In genomic region chr5:127321465-127321864, GRCh38 we compare ENCODE assay signal across 20 cellular contexts. TPM values are rescaled to one million over a fixed set of nuclear protein-coding genes. Genes with fewer than 3 reads are reported as not detected.
"Had no signal": no experiment of that assay in that cellular context is flagged by ENCODE, and none has a peak within 500 bp of the region (broad histone marks: within the 10 kb centered on the region; RNA-seq: fewer than 3 reads in every experiment).

No MANE protein-coding gene starts in this region.

- H3K4me3 Mint-ChIP-seq: naive thymus-derived CD4-positive, alpha-beta T cell; neural crest cell had no signal

- H2AFZ ChIP-seq: hepatocyte had no signal

- H3K27ac ChIP-seq: hepatocyte, tibial artery, upper lobe of right lung, vagina had no signal

- ATAC-seq: left cardiac atrium; left ventricle myocardium superior; naive thymus-derived CD4-positive, alpha-beta T cell; sciatic nerve; upper lobe of right lung had no signal

- H3K9me3 Mint-ChIP-seq: naive thymus-derived CD4-positive, alpha-beta T cell had no signal

- H3K4me1 ChIP-seq: tibial artery, upper lobe of right lung, vagina had no signal

- H3K4me3 ChIP-seq: dorsolateral prefrontal cortex, hepatocyte, tibial artery, upper lobe of right lung, vagina had no signal

- H3K36me3 Mint-ChIP-seq: naive thymus-derived CD4-positive, alpha-beta T cell had no signal

- H3K79me2 ChIP-seq: hepatocyte had no signal

- H3K27me3 ChIP-seq: dorsolateral prefrontal cortex, hepatocyte, tibial artery, upper lobe of right lung, vagina had no signal

- H3K9me3 ChIP-seq: tibial artery, upper lobe of right lung, vagina had no signal

- H3K4me2 ChIP-seq: hepatocyte had no signal

- H3K27ac Mint-ChIP-seq: naive thymus-derived CD4-positive, alpha-beta T cell had no signal

- DNase-seq: cortex of kidney; dorsolateral prefrontal cortex; effector CD8-positive, alpha-beta T cell; foreskin melanocyte; head of caudate nucleus; kidney; left cardiac atrium; left ventricle myocardium superior; mesendoderm; naive thymus-derived CD4-positive, alpha-beta T cell; posterior cingulate gyrus; stimulated activated CD4-positive, alpha-beta T cell treated with anti-CD3 and anti-CD28 coated beads, Interleukin-2, amount 100 ng/mL, for 24 hours; stimulated activated CD4-positive, alpha-beta T cell treated with anti-CD3 and anti-CD28 coated beads, Interleukin-4, amount 100 ng/mL, for 4 hours; stimulated activated naive CD4-positive, alpha-beta T cell treated with Interleukin-2 at 50 U/mL for 16 hours; tibial artery; upper lobe of right lung had no signal

- H3K36me3 ChIP-seq: tibial artery, upper lobe of right lung, vagina had no signal

RNA-seq across cellular contexts. Expression of gene MEGF10, which starts 30.9 kb away (rescaled TPM):
- total RNA-seq: naive thymus-derived CD4-positive, alpha-beta T cell had no signal
- polyA plus RNA-seq: naive thymus-derived CD4-positive, alpha-beta T cell had no signal
